24 cellular contexts compared by ENCODE assay signal in the genomic region with DNA sequence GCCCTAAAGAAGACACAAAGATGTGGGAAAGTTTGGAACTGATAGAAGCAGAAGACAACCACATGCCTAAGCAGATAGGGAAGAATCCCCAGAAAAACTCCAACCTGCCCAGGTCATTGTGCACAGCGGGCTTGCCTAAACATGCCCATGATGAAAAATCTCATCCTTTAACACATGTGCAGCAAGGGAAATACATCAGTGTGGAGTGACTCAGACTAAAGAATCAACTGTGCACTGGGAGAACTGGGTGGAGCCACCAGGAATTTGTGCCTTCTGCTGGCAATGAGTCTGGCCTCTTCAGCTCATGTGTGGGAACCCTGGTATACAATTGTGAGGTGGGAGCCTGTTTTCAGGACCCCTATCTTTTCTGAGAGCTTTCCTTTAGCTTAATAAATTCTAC.
DNase-seq lines count a peak whose midpoint lies in the region; ATAC-seq, FAIRE-seq and TF ChIP-seq lines count a peak whose summit lies in the region.
"Had no signal": no experiment of that assay in that cellular context is flagged by ENCODE, and none has a peak within 500 bp of the region (broad histone marks: within the 10 kb centered on the region; RNA-seq: fewer than 3 reads in every experiment).

No MANE protein-coding gene starts in this region.

- H3K9me3 Mint-ChIP-seq in MCF 10A (ENCODE audit: unreplicated experiment): peaks cover 17% of the 10 kb centered on the region
- peaks cover 21% of the 10 kb centered on the region for H3K9me3 Mint-ChIP-seq in astrocyte (ENCODE audit: unreplicated experiment)

- CTCF ChIA-PET in MCF 10A (lab: Yijun Ruan, JAX): interaction anchor here (0.6 to 1.1 kb wide), 3 partner anchors 10 to 120 kb away, joined by 3 to 4 read pairs (median 4); no protein-coding TSS in a partner anchor

- no peak overlapping the region for H2AFZ ChIP-seq in astrocyte (ENCODE audit: low read depth, low read length)
- H2AFZ ChIP-seq: GM23338 had no signal

- TF ChIP-seq POLR2A in breast epithelium (IDR thresholded peaks at IDR 0.05): no peak

- H3K27me3 ChIP-seq in breast epithelium (no peaks in the 10 kb centered on the region), astrocyte (ENCODE audit: insufficient read depth, low read length) (no peaks in the 10 kb centered on the region)

- H3K9me3 ChIP-seq in breast epithelium: peaks cover 9 to 27% of the 10 kb centered on the region in 2 donors
- H3K9me3 ChIP-seq in astrocyte (ENCODE audit: insufficient read depth, low read depth, low read length): peaks cover 6% of the 10 kb centered on the region
- H3K9me3 ChIP-seq: SK-N-SH had no signal

- no peak overlapping the region for H3K4me3 ChIP-seq in breast epithelium
- no peak overlapping the region for H3K4me3 ChIP-seq in astrocyte (ENCODE audit: insufficient read depth, low read depth, low read length)
- H3K4me3 ChIP-seq: GM23338 had no signal

- H3K36me3 Mint-ChIP-seq in MCF 10A (ENCODE audit: insufficient read depth, unreplicated experiment) (peaks cover 4% of the 10 kb centered on the region), astrocyte (ENCODE audit: low read depth, unreplicated experiment) (no peaks in the 10 kb centered on the region)
- H3K36me3 Mint-ChIP-seq: CD14-positive monocyte had no signal

- BruUV-seq in MCF 10A (replicated peaks; lab: Mats Ljungman, UMichigan): no TSS peak

- H3K4me1 Mint-ChIP-seq in MCF 10A (ENCODE audit: insufficient read depth, unreplicated experiment): peaks cover 28% of the 10 kb centered on the region
- H3K4me1 Mint-ChIP-seq in astrocyte (ENCODE audit: low read depth, unreplicated experiment): peaks cover 2% of the 10 kb centered on the region
- H3K4me1 Mint-ChIP-seq: CD14-positive monocyte, GM23338 had no signal

- intact Hi-C loops in MCF 10A (cut with micrococcal nuclease): no loop called here
- intact Hi-C loops in breast epithelium (cut with DNase I; ENCODE audit: low total_unique reads): no loop called here

- no peak overlapping the region for H3K27ac ChIP-seq in breast epithelium
- no peak overlapping the region for H3K27ac ChIP-seq in astrocyte (ENCODE audit: low read depth, low read length)
- H3K27ac ChIP-seq: KMS-11 had no signal

- DNase-seq in MCF 10A (ENCODE audit: unreplicated experiment) (peak; percentile 77), breast epithelium (ENCODE audit: low spot score in 2 of 2) (no peak), astrocyte (ENCODE audit: low read depth) (no peak), fibroblast of peridontal ligament (ENCODE audit: extremely low read depth) (peak; percentile 4), urothelium cell line (ENCODE audit: low spot score) (peak; percentile 4), NCI-H1417 treated with DMSO at 0.1 percent for 48 hours (lab: John Stamatoyannopoulos, UW) (no peak), UCSD-AML1 (lab: John Stamatoyannopoulos, UW; ENCODE audit: unreplicated experiment) (no peak)
- DNase-seq: 8988T, DMS 273 treated with DMSO at 0.1 percent for 48 hours, DND-41, GDM1, NCI-H1436, NCI-H2029, NCI-H2171 treated with DMSO at 0.1 percent for 48 hours, NCI-H446 treated with DMSO at 0.1 percent for 48 hours, NCI-H774, OCI-M1, SHP77 treated with DMSO at 0.1 percent for 48 hours, SK-N-SH had no signal

- no peaks in the 10 kb centered on the region for H3K79me2 ChIP-seq in astrocyte (ENCODE audit: insufficient read depth, low read length)

- no peak overlapping the region for H3K4me3 Mint-ChIP-seq in MCF 10A (ENCODE audit: unreplicated experiment)
- no peak overlapping the region for H3K4me3 Mint-ChIP-seq in astrocyte (ENCODE audit: unreplicated experiment)
- H3K4me3 Mint-ChIP-seq: CD14-positive monocyte, GM23338 had no signal

- FAIRE-seq in astrocyte (lab: Jason Lieb, UNC) (no peak), urothelium cell line (lab: Jason Lieb, UNC) (no peak)

- no peaks in the 10 kb centered on the region for H4K20me1 ChIP-seq in astrocyte (ENCODE audit: insufficient read depth, low read length)

- H3K27ac Mint-ChIP-seq in MCF 10A (ENCODE audit: low read depth, unreplicated experiment): peak overlapping the region; percentile 92
- peak overlapping the region; percentile 92 for H3K27ac Mint-ChIP-seq in astrocyte (ENCODE audit: unreplicated experiment)
- H3K27ac Mint-ChIP-seq: CD14-positive monocyte, GM23338 had no signal

- no peak for ATAC-seq in HG02938 (IDR thresholded peaks at IDR 0.05; ENCODE audit: unreplicated experiment)
- ATAC-seq: GM23338, HCT116 had no signal

- no peak overlapping the region for H3K4me2 ChIP-seq in astrocyte (ENCODE audit: low read length)
- H3K4me2 ChIP-seq: GM23338, KMS-11, SK-N-SH had no signal

- POLR2A ChIA-PET in MCF 10A (lab: Yijun Ruan, JAX): interaction anchor here (0.8 to 1.3 kb wide), 5 partner anchors 8 to 79 kb away, joined by 3 to 7 read pairs (median 4); no protein-coding TSS in a partner anchor

- no peaks in the 10 kb centered on the region for H3K27me3 Mint-ChIP-seq in MCF 10A (ENCODE audit: insufficient read depth, unreplicated experiment)
- H3K27me3 Mint-ChIP-seq in astrocyte (ENCODE audit: low read depth, unreplicated experiment): no peaks in the 10 kb centered on the region

- H3K4me1 ChIP-seq in breast epithelium (no peaks in the 10 kb centered on the region), astrocyte (ENCODE audit: insufficient read depth, low read length) (no peaks in the 10 kb centered on the region)

- TF ChIP-seq CTCF in MCF 10A (IDR thresholded peaks at IDR 0.05; ENCODE audit: unreplicated experiment) (no peak), breast epithelium (IDR thresholded peaks at IDR 0.05) (no peak), astrocyte (IDR thresholded peaks at IDR 0.05; ENCODE audit: insufficient read depth, low read depth, low read length) (no peak)

- no peak overlapping the region for H3K9ac ChIP-seq in astrocyte (ENCODE audit: low read length)
- H3K9ac ChIP-seq: KMS-11, SK-N-SH had no signal

- H3K36me3 ChIP-seq in breast epithelium: no peaks in the 10 kb centered on the region
- no peaks in the 10 kb centered on the region for H3K36me3 ChIP-seq in astrocyte (ENCODE audit: insufficient read depth, low read length)

Comparison
In these comparisons a context has a peak if more than half of its experiments do, and no peak if none do; other contexts are left out.
1. DNase-seq: peak in MCF 10A (single experiment), fibroblast of peridontal ligament (single experiment) and urothelium cell line (single experiment); none in breast epithelium (0 of 2), astrocyte (single experiment), NCI-H1417 treated with DMSO at 0.1 percent for 48 hours (single experiment) and UCSD-AML1 (single experiment).